ENCODE assay signal across 10 cellular contexts in the genomic region with DNA sequence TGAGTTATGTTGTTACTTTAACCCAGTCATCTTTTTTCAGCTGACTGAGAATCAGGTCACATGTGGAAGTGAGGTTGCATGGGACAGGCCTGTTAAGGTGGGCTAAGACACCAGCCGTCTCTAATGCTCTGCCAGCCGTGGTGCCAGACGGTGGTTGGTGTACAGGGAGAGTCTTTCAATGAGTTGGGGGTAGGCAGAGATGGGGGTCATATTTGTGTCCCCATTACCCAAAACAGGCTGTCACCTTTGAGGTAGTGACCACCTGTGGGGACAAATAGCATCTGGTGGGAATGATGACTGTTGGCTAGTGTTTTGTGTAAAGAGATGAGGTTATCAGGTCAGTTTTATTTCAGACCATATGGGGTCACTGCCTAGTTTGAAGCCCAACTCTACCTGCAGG. TPM values are rescaled to one million over a fixed set of nuclear protein-coding genes. Genes with fewer than 3 reads are reported as not detected.
A peak's percentile ranks its signal among the peaks of the same experiment; 100 is the strongest.
DNase-seq lines count a peak whose midpoint lies in the region; ATAC-seq and TF ChIP-seq lines count a peak whose summit lies in the region.
"Had no signal": no experiment of that assay in that cellular context is flagged by ENCODE, and none has a peak within 500 bp of the region (broad histone marks: within the 10 kb centered on the region; RNA-seq: fewer than 3 reads in every experiment).

No MANE protein-coding gene starts in this region.

- peaks cover 66% of the 10 kb centered on the region for H3K36me3 ChIP-seq in DND-41 (ENCODE audit: insufficient read depth, low read length)
- peaks cover 6% of the 10 kb centered on the region for H3K36me3 ChIP-seq in colonic mucosa
- peaks cover 52% of the 10 kb centered on the region for H3K36me3 ChIP-seq in neuron (ENCODE audit: insufficient read depth, low read length)
- H3K36me3 ChIP-seq in spleen, result peaks cover 0 to 61% (median 54%) of the 10 kb centered on the region in 6 donors
- no peaks in the 10 kb centered on the region for H3K36me3 ChIP-seq in uterus

- H3K79me2 ChIP-seq in DND-41 (ENCODE audit: insufficient read depth, low read length), result peaks cover 51% of the 10 kb centered on the region

- TF ChIP-seq CTCF in DND-41 (IDR thresholded peaks at IDR 0.05; ENCODE audit: borderline replicate concordance, extremely low read depth, low read length, poor library complexity, severe bottlenecking), result peak; percentile 7
- no peak for TF ChIP-seq CTCF in NB4 (IDR thresholded peaks at IDR 0.05; ENCODE audit: low read depth, low read length)
- TF ChIP-seq CTCF in colonic mucosa (IDR thresholded peaks at IDR 0.05), result no peak
- TF ChIP-seq CTCF in spleen (IDR thresholded peaks at IDR 0.05 in 8 of 11, conservative IDR thresholded peaks at IDR 0.05 in 3 of 11), result no peak
- no peak for TF ChIP-seq CTCF in uterus (IDR thresholded peaks at IDR 0.05)

- no peak overlapping the region for H2AFZ ChIP-seq in DND-41 (ENCODE audit: low read depth, low read length)
- H2AFZ ChIP-seq in neuron (ENCODE audit: low read depth, low read length), result no peak overlapping the region

- intact Hi-C loops in colonic mucosa (cut with DNase I), result no loop called here
- intact Hi-C loops in spleen (cut with DNase I; ENCODE audit: low total_unique reads), result no loop called here
- intact Hi-C loops in uterus (cut with DNase I; ENCODE audit: low total_unique reads), result no loop called here

- H3K4me1 ChIP-seq in DND-41 (ENCODE audit: insufficient read depth, low read length), result peaks cover 35% of the 10 kb centered on the region
- H3K4me1 ChIP-seq in colonic mucosa, result peaks cover 19% of the 10 kb centered on the region
- H3K4me1 ChIP-seq in neuron (ENCODE audit: insufficient read depth, low read length), result peaks cover 47% of the 10 kb centered on the region
- peaks cover 27 to 83% (median 66%) of the 10 kb centered on the region in 6 donors for H3K4me1 ChIP-seq in spleen
- peaks cover 0 to 10% of the 10 kb centered on the region in 2 donors for H3K4me1 ChIP-seq in uterus

- WGBS in spleen, 5 donors, result 67 to 88% (median 78%) methylated on average over 3 of the region's 3 CpGs

- H4K20me1 ChIP-seq in DND-41 (ENCODE audit: insufficient read depth, low read length), result peaks cover 65% of the 10 kb centered on the region

- DNase-seq in DND-41 (no peak), NB4 (ENCODE audit: low read depth) (no peak), colonic mucosa (no peak), Ammon's horn (ENCODE audit: low spot score) (no peak), spleen (no peak), uterus (no peak)
- DNase-seq: activated CD4-positive, alpha-beta T cell treated with anti-CD3 and anti-CD28 coated beads, Interleukin-2, amount 50 U/mL, for 48 hours had no signal

- H3K9ac ChIP-seq in DND-41 (ENCODE audit: low read depth, low read length), result peak overlapping the region; percentile 87
- H3K9ac ChIP-seq in colonic mucosa (ENCODE audit: low read depth in 2 of 2, low read length in 2 of 2), result peak overlapping the region; percentile 43 to 47

- peak overlapping the region; percentile 78 for H3K4me2 ChIP-seq in DND-41 (ENCODE audit: insufficient read depth, low read length)

- H3K4me3 ChIP-seq in DND-41 (ENCODE audit: low read depth in 1 of 2, low read length in 2 of 2) (peak overlapping the region in 1 of 2 experiments; percentile 95; a peak in 3 of 4 replicates), NB4 (ENCODE audit: low read depth, low read length) (peak overlapping the region; percentile 99), colonic mucosa (peak overlapping the region; percentile 67), neuron (ENCODE audit: low read length) (peak overlapping the region; percentile 81), spleen (peak overlapping the region in 3 of 8 donors; percentile 89 to 94 (median 93)), uterus (no peak overlapping the region)

- ATAC-seq in DND-41 (ENCODE audit: insufficient read depth, low read depth) (no peak), HG03025 (IDR thresholded peaks at IDR 0.05; ENCODE audit: low FRiP score, unreplicated experiment) (no peak)
- ATAC-seq: sciatic nerve had no signal

- H3K27me3 ChIP-seq in DND-41 (ENCODE audit: insufficient read depth, low read length, poor library complexity), result peaks cover 7% of the 10 kb centered on the region
- H3K27me3 ChIP-seq in colonic mucosa, result peaks cover 13% of the 10 kb centered on the region
- H3K27me3 ChIP-seq in neuron (ENCODE audit: insufficient read depth, low read length), result no peaks in the 10 kb centered on the region
- peaks cover 0 to 28% (median 4%) of the 10 kb centered on the region in 7 donors for H3K27me3 ChIP-seq in spleen (replicated peaks in 1 of 7)
- no peaks in the 10 kb centered on the region for H3K27me3 ChIP-seq in uterus

- no peak for TF ChIP-seq POLR2A in NB4 (IDR thresholded peaks at IDR 0.05; ENCODE audit: extremely low read depth, insufficient read length)
- TF ChIP-seq POLR2A in spleen (IDR thresholded peaks at IDR 0.05), result no peak
- TF ChIP-seq POLR2A in uterus (IDR thresholded peaks at IDR 0.05), result no peak

- H3K9me3 ChIP-seq in DND-41 (ENCODE audit: insufficient read depth, low read length, severe bottlenecking) (no peaks in the 10 kb centered on the region), colonic mucosa (no peaks in the 10 kb centered on the region), neuron (ENCODE audit: low read length) (no peaks in the 10 kb centered on the region), spleen (no peaks in the 10 kb centered on the region), uterus (no peaks in the 10 kb centered on the region)

- H3K27ac ChIP-seq in DND-41 (ENCODE audit: low read length) (peak overlapping the region; percentile 82), colonic mucosa (no peak overlapping the region), spleen (peak overlapping the region in 1 of 8 donors; percentile 14), uterus (no peak overlapping the region)

RNA-seq across cellular contexts. Expression of a gene that starts 1.8 kb away (rescaled TPM):
- total RNA-seq in colonic mucosa (100 to 1,000 TPM; 723 to 795 TPM), spleen (1,000 to 10,000 TPM in 1 of 7 donors, 100 to 1,000 TPM in 6; 311 to 1,013 (median 730) TPM), uterus (1,000 to 10,000 TPM in 2 of 4 donors, 100 to 1,000 TPM in 1, 10 to 100 TPM in 1; 87.9 to 1,969 (median 610) TPM)
- polyA plus RNA-seq in spleen, result 1,000 to 10,000 TPM; 2,252 to 3,463 (median 3,460) TPM

RNA-seq across cellular contexts. Expression of a gene that starts 8.1 kb away (rescaled TPM):
- total RNA-seq in colonic mucosa (1 to 10 TPM in 1 of 2 donors, under 1 TPM in 1; 0.86 to 2.9 TPM), spleen (10 to 100 TPM; 15.0 to 22.7 (median 21.0) TPM), uterus (10 to 100 TPM in 2 of 4 donors, 1 to 10 TPM in 1, under 1 TPM in 1; 0.51 to 34.8 (median 10.3) TPM)
- 1 to 10 TPM; 2.7 to 5.5 (median 4.0) TPM for polyA plus RNA-seq in spleen

Comparison
In these comparisons a context has a peak if more than half of its experiments do, and no peak if none do; other contexts are left out.
1. H3K4me3 ChIP-seq: peak in NB4 (single experiment), colonic mucosa (single experiment) and neuron (single experiment); none in uterus (0 of 2).